23 cellular contexts compared by ENCODE assay signal in the genomic region with DNA sequence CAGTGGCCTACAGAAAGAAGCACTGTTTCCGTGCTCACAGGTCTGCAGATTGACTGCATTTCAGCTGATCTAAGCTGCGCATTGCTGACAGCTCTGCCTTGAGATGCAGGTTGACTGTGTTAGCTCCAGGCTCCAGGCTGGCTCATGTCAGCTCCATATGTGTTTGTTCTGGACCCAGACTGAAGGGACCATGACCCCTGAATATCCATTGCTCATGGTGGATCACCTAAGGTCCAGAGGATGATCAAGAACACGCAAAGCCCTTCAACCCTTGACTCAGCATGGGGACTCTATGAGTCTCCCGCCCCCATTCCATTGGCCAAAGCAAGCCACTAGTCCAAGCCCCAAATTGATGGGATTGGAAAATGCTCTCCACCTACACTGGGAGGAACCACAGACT.
"Had no signal": no experiment of that assay in that cellular context is flagged by ENCODE, and none has a peak within 500 bp of the region (broad histone marks: within the 10 kb centered on the region; RNA-seq: fewer than 3 reads in every experiment).

No MANE protein-coding gene starts in this region.

- H3K27ac ChIP-seq: colonic mucosa, coronary artery, dorsolateral prefrontal cortex, epithelial cell of prostate, esophagus squamous epithelium, foreskin keratinocyte, gastrocnemius medialis, gastroesophageal sphincter, heart left ventricle, heart right ventricle had no signal

- H3K27me3 ChIP-seq: colonic mucosa, esophagus squamous epithelium, foreskin keratinocyte, gastrocnemius medialis had no signal

- H3K4me3 Mint-ChIP-seq: dendritic cell treated with granulocyte-macrophage colony-stimulating factor and Interleukin-4, amounts not matched to agents 40 ng/mL and 50 ng/mL, for 4 days; effector memory CD8-positive, alpha-beta T cell; endodermal cell had no signal

- H3K9me3 Mint-ChIP-seq: dendritic cell treated with granulocyte-macrophage colony-stimulating factor and Interleukin-4, amounts not matched to agents 40 ng/mL and 50 ng/mL, for 4 days; effector memory CD8-positive, alpha-beta T cell had no signal

- H3K9me3 ChIP-seq: colonic mucosa, esophagus squamous epithelium, gastrocnemius medialis, heart right ventricle had no signal

- H3K4me1 ChIP-seq: colonic mucosa, foreskin keratinocyte, gastrocnemius medialis, gastroesophageal sphincter, heart left ventricle, heart right ventricle had no signal

- H3K27ac Mint-ChIP-seq: dendritic cell treated with granulocyte-macrophage colony-stimulating factor and Interleukin-4, amounts not matched to agents 40 ng/mL and 50 ng/mL, for 4 days; effector memory CD8-positive, alpha-beta T cell; endodermal cell had no signal

- ATAC-seq: effector memory CD8-positive, alpha-beta T cell; foreskin keratinocyte; gastrocnemius medialis; gastroesophageal sphincter; heart left ventricle; heart right ventricle had no signal

- DNase-seq: colonic mucosa; cortex of kidney; dermis blood vessel endothelial cell; dorsolateral prefrontal cortex; effector CD4-positive, alpha-beta T cell; effector CD8-positive, alpha-beta T cell; effector memory CD4-positive, alpha-beta T cell; effector memory CD8-positive, alpha-beta T cell; endodermal cell; erythroblast; esophagus squamous epithelium; foreskin fibroblast; foreskin keratinocyte; foreskin melanocyte; gastrocnemius medialis; glutamatergic neuron; head of caudate nucleus; heart left ventricle; heart right ventricle had no signal

- H3K27me3 Mint-ChIP-seq: dendritic cell treated with granulocyte-macrophage colony-stimulating factor and Interleukin-4, amounts not matched to agents 40 ng/mL and 50 ng/mL, for 4 days had no signal

- H3K4me1 Mint-ChIP-seq: endodermal cell had no signal

- H3K36me3 ChIP-seq: colonic mucosa, esophagus squamous epithelium, gastrocnemius medialis, gastroesophageal sphincter, heart left ventricle, heart right ventricle had no signal

- H3K4me3 ChIP-seq: colonic mucosa, coronary artery, dorsolateral prefrontal cortex, esophagus squamous epithelium, gastrocnemius medialis, gastroesophageal sphincter, heart left ventricle, heart right ventricle had no signal
